Comparison of ENCODE assay signal across 10 cellular contexts in the genomic region with DNA sequence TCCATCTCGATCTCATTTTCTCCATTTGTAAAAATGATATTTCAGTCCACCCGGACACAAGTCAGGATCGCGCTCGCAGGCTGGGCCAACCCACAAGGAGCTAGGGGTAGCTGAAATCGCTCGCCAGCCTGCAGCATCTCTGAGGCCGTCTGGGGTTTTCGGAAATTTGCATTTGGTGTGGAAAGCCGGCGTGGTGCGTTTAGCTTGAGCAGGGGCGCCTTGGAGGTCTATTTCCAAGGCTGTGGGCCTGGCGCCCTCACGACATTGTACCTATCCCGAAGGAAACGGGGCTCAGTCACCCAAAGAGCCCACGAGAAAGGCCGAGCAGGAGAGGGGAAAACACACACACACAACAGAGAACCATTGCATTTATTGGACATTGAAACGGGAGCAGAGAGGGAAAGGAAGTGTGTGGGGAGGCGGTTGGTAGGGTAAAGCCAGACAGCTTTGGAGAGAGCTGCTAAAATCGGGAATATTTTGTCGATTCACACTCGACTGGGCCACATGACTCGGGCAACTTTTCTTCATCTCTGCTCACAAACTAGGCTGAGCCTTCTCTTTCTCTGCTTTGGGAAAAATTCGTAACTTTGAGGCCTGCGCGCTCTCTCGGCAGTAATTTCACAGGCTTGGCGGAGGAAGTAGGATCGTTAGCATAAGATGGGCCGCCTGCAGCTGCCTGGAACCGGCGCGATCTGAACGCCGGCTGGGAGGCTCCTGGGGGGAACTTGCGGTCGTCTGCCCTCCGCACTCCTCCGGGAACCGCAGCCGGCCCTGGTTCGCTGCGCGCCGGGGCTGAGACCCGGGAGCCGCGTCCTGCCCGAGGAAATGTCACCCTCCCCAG. TPM values are rescaled to one million over a fixed set of nuclear protein-coding genes. Genes with fewer than 3 reads are reported as not detected.
DNase-seq lines count a peak whose midpoint lies in the region; ATAC-seq and TF ChIP-seq lines count a peak whose summit lies in the region.
"Had no signal": no experiment of that assay in that cellular context is flagged by ENCODE, and none has a peak within 500 bp of the region (broad histone marks: within the 10 kb centered on the region; RNA-seq: fewer than 3 reads in every experiment).

No MANE protein-coding gene starts in this region.

- no peak overlapping the region for H3K4me3 ChIP-seq in HCT116 (replicated peaks in 1 of 2; ENCODE audit: low read depth in 1 of 2, low read length in 2 of 2)
- peak overlapping the region; percentile 48 for H3K4me3 ChIP-seq in fibroblast of villous mesenchyme (ENCODE audit: low read depth, low read length)
- H3K4me3 ChIP-seq in gastrocnemius medialis = peak overlapping the region; percentile 57 to 77 (median 68)

- no peak for TF ChIP-seq POLR2A in HCT116 (IDR thresholded peaks at IDR 0.05; ENCODE audit: borderline replicate concordance, extremely low read depth, insufficient read depth, insufficient read length)
- TF ChIP-seq POLR2A in gastrocnemius medialis (IDR thresholded peaks at IDR 0.05) = no peak

- H3K27ac ChIP-seq in HCT116 (ENCODE audit: low read depth, low read length) (no peak overlapping the region), gastrocnemius medialis (peak overlapping the region; percentile 83 to 95 (median 86))
- H3K27ac ChIP-seq: HL-60, lower lobe of right lung had no signal

- BruUV-seq in HCT116 (replicated peaks; lab: Mats Ljungman, UMichigan) = no TSS peak

- no peak overlapping the region for H3K9ac ChIP-seq in HCT116 (ENCODE audit: low read length)

- H3K36me3 ChIP-seq in HCT116 (ENCODE audit: control insufficient read depth in 1 of 2, insufficient read depth in 2 of 2, low read length in 2 of 2) (no peaks in the 10 kb centered on the region), gastrocnemius medialis (no peaks in the 10 kb centered on the region)
- H3K36me3 ChIP-seq: lower lobe of right lung had no signal

- H2AFZ ChIP-seq in HCT116 (ENCODE audit: low read depth, low read length, poor library complexity, severe bottlenecking) = no peak overlapping the region

- no peak for ATAC-seq in HCT116
- no peak for ATAC-seq in gastrocnemius medialis
- ATAC-seq in HG03025 (IDR thresholded peaks at IDR 0.05; ENCODE audit: low FRiP score, unreplicated experiment) = no peak

- POLR2A ChIA-PET in HCT116 (lab: Charles Lee) = interaction anchor here (0.7 to 1.9 kb wide), 5 partner anchors 40 to 1034 kb away, joined by 3 to 5 read pairs (median 4); no protein-coding TSS in a partner anchor

- H3K27me3 ChIP-seq in HCT116 (ENCODE audit: insufficient read depth, low read length) (no peaks in the 10 kb centered on the region), gastrocnemius medialis (peaks cover 4 to 64% (median 48%) of the 10 kb centered on the region in 3 donors)

- intact Hi-C loops in HCT116 (cut with micrococcal nuclease) = loop anchor here (5.0 kb wide), 3 partner anchors 704 to 1629 kb away; no protein-coding TSS in a partner anchor
- intact Hi-C loops in gastrocnemius medialis (cut with DNase I; ENCODE audit: low total_unique reads) = loop anchor here (2.0 to 10.0 kb wide), 4 partner anchors 426 to 1016 kb away; no protein-coding TSS in a partner anchor

- no peaks in the 10 kb centered on the region for H3K9me3 ChIP-seq in HCT116 (ENCODE audit: control insufficient read depth in 1 of 2, insufficient read depth in 1 of 2, low read depth in 1 of 2, low read length in 2 of 2)
- H3K9me3 ChIP-seq in gastrocnemius medialis = no peaks in the 10 kb centered on the region
- H3K9me3 ChIP-seq: lower lobe of right lung had no signal

- no peaks in the 10 kb centered on the region for H4K20me1 ChIP-seq in HCT116 (ENCODE audit: insufficient read depth)

- H3K79me2 ChIP-seq in HCT116 (ENCODE audit: insufficient read depth, low read length) = no peaks in the 10 kb centered on the region

- in situ Hi-C loops in gastrocnemius medialis (cut with MboI; ENCODE audit: low sequenced_read_pairs in 4 of 4) = loop anchor here (5.0 to 25.0 kb wide), 8 partner anchors 324 to 1034 kb away; no protein-coding TSS in a partner anchor

- no peak for TF ChIP-seq CTCF in HCT116 (IDR thresholded peaks at IDR 0.05 in 2 of 3, conservative IDR thresholded peaks at IDR 0.05 in 1 of 3; ENCODE audit: borderline replicate concordance in 1 of 3, insufficient read depth in 1 of 3, low read depth in 2 of 3, low read length in 2 of 3)
- no peak for TF ChIP-seq CTCF in fibroblast of villous mesenchyme (IDR thresholded peaks at IDR 0.05; ENCODE audit: insufficient read depth, low read depth, low read length)
- no peak for TF ChIP-seq CTCF in gastrocnemius medialis (IDR thresholded peaks at IDR 0.05 in 4 of 5, conservative IDR thresholded peaks at IDR 0.05 in 1 of 5)

- no peak for TF ChIP-seq RAD21 in HCT116 (IDR thresholded peaks at IDR 0.05; ENCODE audit: low read depth)

- RAD21 ChIA-PET in HCT116 (lab: Charles Lee; ENCODE audit: low non-redundant PET in 1 of 2, low total read pairs in 2 of 2, uncharacterized antibody in 2 of 2, unreplicated experiment in 2 of 2) = no interaction called here

- no peaks in the 10 kb centered on the region for H3K9me2 ChIP-seq in HCT116 (ENCODE audit: insufficient read depth)

- no peak for DNase-seq in HCT116 (ENCODE audit: low read depth, low spot score)
- DNase-seq in NCI-H748 treated with DMSO at 0.1 percent for 48 hours (lab: John Stamatoyannopoulos, UW) = peak; percentile 73
- DNase-seq in fibroblast of villous mesenchyme (ENCODE audit: low read depth) = peak; percentile 34
- no peak for DNase-seq in gastrocnemius medialis
- DNase-seq in MV-4-11 (lab: John Stamatoyannopoulos, UW) = no peak
- no peak for DNase-seq in stimulated activated CD4-positive, alpha-beta T cell treated with anti-CD3 and anti-CD28 coated beads, Interleukin-2, amount 100 ng/mL, for 48 hours
- DNase-seq: lower lobe of right lung had no signal

- peak overlapping the region; percentile 84; the same call in 1 of the 2 replicates for H3K4me2 ChIP-seq in HCT116 (ENCODE audit: low read length)

- peaks cover 6 to 17% of the 10 kb centered on the region in 2 experiments; a peak in 3 of 4 replicates for H3K4me1 ChIP-seq in HCT116 (ENCODE audit: control insufficient read depth in 1 of 2, insufficient read depth in 2 of 2, low read length in 2 of 2)
- H3K4me1 ChIP-seq in gastrocnemius medialis = peaks cover 5 to 6% of the 10 kb centered on the region in 2 donors

- CTCF ChIA-PET in HCT116 (lab: Charles Lee) = interaction anchor here (1.0 to 3.9 kb wide), 10 partner anchors 318 to 1020 kb away, joined by 3 to 36 read pairs (median 16); no protein-coding TSS in a partner anchor

TF ChIP-seq in HCT116, 20 proteins besides CTCF, POLR2A, EP300 and RAD21:
- TF ChIP-seq, protein P1, sequence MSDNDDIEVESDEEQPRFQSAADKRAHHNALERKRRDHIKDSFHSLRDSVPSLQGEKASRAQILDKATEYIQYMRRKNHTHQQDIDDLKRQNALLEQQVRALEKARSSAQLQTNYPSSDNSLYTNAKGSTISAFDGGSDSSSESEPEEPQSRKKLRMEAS (IDR thresholded peaks at IDR 0.05) = no peak
- TF ChIP-seq POLR2AphosphoS5 (IDR thresholded peaks at IDR 0.05; ENCODE audit: low read depth, low read length) = no peak
- TF ChIP-seq, protein P2, sequence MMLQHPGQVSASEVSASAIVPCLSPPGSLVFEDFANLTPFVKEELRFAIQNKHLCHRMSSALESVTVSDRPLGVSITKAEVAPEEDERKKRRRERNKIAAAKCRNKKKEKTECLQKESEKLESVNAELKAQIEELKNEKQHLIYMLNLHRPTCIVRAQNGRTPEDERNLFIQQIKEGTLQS (IDR thresholded peaks at IDR 0.05) = no peak
- no peak for TF ChIP-seq ZNF274 (IDR thresholded peaks at IDR 0.05; ENCODE audit: low read depth, low read length)

RNA-seq across cellular contexts. Expression of gene HOXD8, which starts 1.1 kb away (rescaled TPM):
- total RNA-seq in HCT116 (2021; ENCODE audit: unreplicated experiment) (6.0 TPM), fibroblast of villous mesenchyme (11.9 and 15.5 TPM in 2 replicates), gastrocnemius medialis (10 to 100 TPM in 1 of 4 donors, 1 to 10 TPM in 3; 4.0 to 12.0 (median 7.2) TPM)
- 2.3 and 3.0 TPM in 2 replicates for polyA plus RNA-seq in HCT116 (2012)

RNA-seq across cellular contexts. Expression of gene HOXD9, which starts 5.9 kb away (rescaled TPM):
- not detected for total RNA-seq in HCT116 (2021; ENCODE audit: unreplicated experiment)
- 0.05 TPM in 2 replicates for polyA plus RNA-seq in HCT116 (2012)
- 10.6 and 11.2 TPM in 2 replicates for total RNA-seq in fibroblast of villous mesenchyme
- 1 to 10 TPM in 2 of 4 donors, under 1 TPM in 2; 0.33 to 1.8 (median 0.78) TPM for total RNA-seq in gastrocnemius medialis
- total RNA-seq: cardiac septum had no signal

RNA-seq across cellular contexts. Expression of gene HOXD10, which starts 11.8 kb away (rescaled TPM):
- total RNA-seq in HCT116 (2021; ENCODE audit: unreplicated experiment) (not detected), fibroblast of villous mesenchyme (39.9 and 58.7 TPM in 2 replicates), gastrocnemius medialis (under 1 TPM in 1 of 4 donors, not detected in 3; 0.15 TPM)
- 0.09 TPM in 1 of 2 replicates, not detected in the other for polyA plus RNA-seq in HCT116 (2012)
- total RNA-seq: lower lobe of right lung had no signal

RNA-seq across cellular contexts. Expression of gene HOXD11, which starts 21.3 kb away (rescaled TPM):
- not detected for total RNA-seq in HCT116 (2021; ENCODE audit: unreplicated experiment)
- not detected in 2 replicates for polyA plus RNA-seq in HCT116 (2012)
- total RNA-seq in fibroblast of villous mesenchyme = 26.4 and 42.3 TPM in 2 replicates
- total RNA-seq in gastrocnemius medialis = under 1 TPM in 1 of 4 donors, not detected in 3; 0.24 TPM
- total RNA-seq: cardiac septum, lower lobe of right lung had no signal

RNA-seq across cellular contexts. Expression of gene HOXD4, which starts 23.0 kb away (rescaled TPM):
- total RNA-seq in HCT116 (2021; ENCODE audit: unreplicated experiment) (0.61 TPM), fibroblast of villous mesenchyme (5.5 and 7.8 TPM in 2 replicates), gastrocnemius medialis (1 to 10 TPM in 1 of 4 donors, under 1 TPM in 1, not detected in 2; 0.29 to 1.4 TPM)
- 0.07 and 0.39 TPM in 2 replicates for polyA plus RNA-seq in HCT116 (2012)

Comparison
In these comparisons a context has a peak if more than half of its experiments do, and no peak if none do; other contexts are left out.
1. DNase-seq: peak in NCI-H748 treated with DMSO at 0.1 percent for 48 hours (single experiment) and fibroblast of villous mesenchyme (single experiment); none in HCT116 (single experiment), gastrocnemius medialis (0 of 2), MV-4-11 (single experiment) and stimulated activated CD4-positive, alpha-beta T cell treated with anti-CD3 and anti-CD28 coated beads, Interleukin-2, amount 100 ng/mL, for 48 hours (0 of 2).
2. H3K4me3 ChIP-seq: peak in fibroblast of villous mesenchyme (single experiment) and gastrocnemius medialis (4 of 4); none in HCT116 (0 of 2).
3. RNA of gene HOXD10, which starts 11.8 kb away (total RNA-seq): 39.9 to 58.7 TPM in fibroblast of villous mesenchyme; not detected in HCT116 (single experiment) and 0.15 TPM in gastrocnemius medialis; every median in the first group is over 10 times any median in the second.